22 cellular contexts compared by ENCODE assay signal in the genomic region with DNA sequence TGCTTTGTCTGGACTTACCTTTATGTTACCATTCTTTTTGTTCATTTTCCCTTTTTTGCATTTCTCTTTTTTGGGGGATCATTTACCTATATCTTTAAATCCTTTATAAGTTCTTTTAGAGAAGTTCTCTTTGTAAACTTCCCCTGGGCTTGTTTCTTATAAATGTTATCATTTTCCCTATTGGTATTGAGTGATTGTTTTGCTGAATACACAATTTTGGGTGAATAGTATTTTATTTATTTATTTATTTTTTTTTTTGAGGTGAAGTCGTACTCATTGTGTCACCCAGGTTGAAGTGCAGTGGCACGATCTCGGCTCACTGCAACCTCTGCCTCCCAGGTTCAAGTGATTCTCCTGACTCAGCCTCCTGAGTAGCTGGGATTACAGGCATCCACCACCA. TPM values are rescaled to one million over a fixed set of nuclear protein-coding genes. Genes with fewer than 3 reads are reported as not detected.
"Had no signal": no experiment of that assay in that cellular context is flagged by ENCODE, and none has a peak within 500 bp of the region (broad histone marks: within the 10 kb centered on the region; RNA-seq: fewer than 3 reads in every experiment).

No MANE protein-coding gene starts in this region.

- DNase-seq: KG1, MM.1S, NCI-H1092 treated with DMSO at 0.1 percent for 48 hours, NCI-H1436, NCI-H187, NCI-H2029, NCI-H2081 treated with DMSO at 0.1 percent for 48 hours, NCI-H2171, NCI-H226, NCI-H446, NCI-H510A, NCI-H524 treated with DMSO at 0.1 percent for 48 hours, NCI-H69, NCI-H774, PC-3, SHP77 had no signal

- H3K27ac ChIP-seq: RWPE1 had no signal

- ATAC-seq: Panc1, PC-3, SK-N-SH treated with all-trans-retinoic acid at 6 μM for 48 hours had no signal

RNA-seq across cellular contexts. Expression of a gene that starts 18.4 kb away (rescaled TPM):
- total RNA-seq: HT-29, M059J, PC-3, SK-MEL-5 had no signal
